19 cellular contexts compared by ENCODE assay signal in genomic region chr5:116382874-116383266, GRCh38.
DNase-seq lines count a peak whose midpoint lies in the region; ATAC-seq and TF ChIP-seq lines count a peak whose summit lies in the region.
"Had no signal": no experiment of that assay in that cellular context is flagged by ENCODE, and none has a peak within 500 bp of the region (broad histone marks: within the 10 kb centered on the region; RNA-seq: fewer than 3 reads in every experiment).

No MANE protein-coding gene starts in this region.

- H3K4me1 ChIP-seq in RWPE2 (ENCODE audit: insufficient read depth, poor library complexity, severe bottlenecking) = no peaks in the 10 kb centered on the region

- no peak for TF ChIP-seq CTCF in RWPE2 (IDR thresholded peaks at IDR 0.05; ENCODE audit: poor library complexity, severe bottlenecking)

- H3K4me3 ChIP-seq in RWPE2 (ENCODE audit: severe bottlenecking) = no peak overlapping the region
- H3K4me3 ChIP-seq: BLaER1 had no signal

- H3K36me3 ChIP-seq in RWPE2 (ENCODE audit: low read depth) = no peaks in the 10 kb centered on the region
- H3K36me3 ChIP-seq: BLaER1 had no signal

- ATAC-seq in GM18868 (IDR thresholded peaks at IDR 0.05; ENCODE audit: unreplicated experiment) (peak; percentile 35), RWPE2 (ENCODE audit: low read depth) (peak; percentile 20; the same call in 2 of the 3 replicates), HG03342 (IDR thresholded peaks at IDR 0.05; ENCODE audit: unreplicated experiment) (no peak)
- ATAC-seq: SK-N-SH treated with all-trans-retinoic acid at 6 μM for 48 hours had no signal

- H3K27me3 ChIP-seq in RWPE2 (ENCODE audit: insufficient read depth, poor library complexity, severe bottlenecking) = no peaks in the 10 kb centered on the region
- H3K27me3 ChIP-seq: BLaER1 had no signal

- H3K9me3 ChIP-seq in RWPE2 (ENCODE audit: severe bottlenecking) = no peaks in the 10 kb centered on the region
- H3K9me3 ChIP-seq: BLaER1 had no signal

- H3K27ac ChIP-seq in RWPE2 (ENCODE audit: poor library complexity, severe bottlenecking) = no peak overlapping the region
- H3K27ac ChIP-seq in cingulate gyrus (ENCODE audit: low read depth, low read length) = peak overlapping the region; percentile 0
- H3K27ac ChIP-seq: BLaER1 had no signal

- DNase-seq in RWPE2 (ENCODE audit: low spot score) (no peak), islet precursor cell (peak; percentile 52), NCI-H774 (lab: John Stamatoyannopoulos, UW) (no peak), NCI-H2107 (lab: John Stamatoyannopoulos, UW) (no peak)
- DNase-seq in stimulated activated CD4-positive, alpha-beta T cell treated with anti-CD3 and anti-CD28 coated beads, Interleukin-4, amount 100 ng/mL, for 24 hours = no peak
- DNase-seq: CD8-positive, alpha-beta memory T cell; DMS79; KG1; NCI-H1436; NCI-H1930; NCI-H526 treated with DMSO at 0.1 percent for 48 hours; NK-92 treated with Interleukin-12 subunit alpha and Interleukin-12 subunit beta, amount 100 ng/mL, for 24 hours; OCI-M1; SIG-M5 had no signal
